In genomic region chr3:182794455-182794773, GRCh38 we compare ENCODE assay signal across 8 cellular contexts. TPM values are rescaled to one million over a fixed set of nuclear protein-coding genes. Genes with fewer than 3 reads are reported as not detected.
DNase-seq lines count a peak whose midpoint lies in the region; ATAC-seq and TF ChIP-seq lines count a peak whose summit lies in the region.

No MANE protein-coding gene starts in this region.

- no peaks in the 10 kb centered on the region for H3K9me2 ChIP-seq in PC-9 (ENCODE audit: insufficient read depth)

- no peak for ATAC-seq in GM18498 (IDR thresholded peaks at IDR 0.05; ENCODE audit: unreplicated experiment)
- ATAC-seq in GM21390 (IDR thresholded peaks at IDR 0.05; ENCODE audit: unreplicated experiment) = no peak

- no peaks in the 10 kb centered on the region for H3K9me3 ChIP-seq in PC-9 (ENCODE audit: insufficient read depth, low read depth)
- H3K9me3 ChIP-seq in trophoblast cell (ENCODE audit: insufficient read depth, low read depth, low read length) = no peaks in the 10 kb centered on the region

- H2BK5ac ChIP-seq in trophoblast cell (ENCODE audit: low read depth, low read length, poor library complexity) = no peak overlapping the region

- intact Hi-C loops in PC-9 (cut with micrococcal nuclease; ENCODE audit: unreplicated experiment) = loop anchor here (2.0 to 5.0 kb wide), 2 partner anchors 76 to 473 kb away; no protein-coding TSS in a partner anchor

- no peak overlapping the region for H2AK5ac ChIP-seq in trophoblast cell (ENCODE audit: low read length)

- peak overlapping the region; percentile 26 for H3K18ac ChIP-seq in trophoblast cell (ENCODE audit: low read length)

- no peak overlapping the region for H2BK12ac ChIP-seq in trophoblast cell (ENCODE audit: low read length)

- H4K8ac ChIP-seq in trophoblast cell (ENCODE audit: low read depth, low read length) = no peak overlapping the region

- peaks cover 20% of the 10 kb centered on the region for H3F3A ChIP-seq in PC-9 (ENCODE audit: insufficient read depth, low read depth)

- peaks cover 38% of the 10 kb centered on the region for H3K4me1 ChIP-seq in PC-9 (replicated peaks; ENCODE audit: insufficient read depth)
- no peaks in the 10 kb centered on the region for H3K4me1 ChIP-seq in trophoblast cell (ENCODE audit: control insufficient read depth in 1 of 2, insufficient read depth in 2 of 2, low read length in 2 of 2)

- no peak for TF ChIP-seq CTCF in PC-9 (conservative IDR thresholded peaks at IDR 0.05)

- H3K4me2 ChIP-seq in PC-9 = peak overlapping the region; percentile 97
- peak overlapping the region; percentile 86 for H3K4me2 ChIP-seq in trophoblast cell (ENCODE audit: low read length)

- peaks cover 5% of the 10 kb centered on the region; the same call in 1 of the 2 replicates for H3K36me3 ChIP-seq in PC-9 (ENCODE audit: low read depth)
- peaks cover 0 to 3% of the 10 kb centered on the region in 2 experiments for H3K36me3 ChIP-seq in trophoblast cell (ENCODE audit: control insufficient read depth in 1 of 2, insufficient read depth in 2 of 2, low read length in 2 of 2)

- H3K4me3 ChIP-seq in GM08714 (ENCODE audit: low read length) = peak overlapping the region; percentile 91
- H3K4me3 ChIP-seq in PC-9 = peak overlapping the region; percentile 68
- H3K4me3 ChIP-seq in trophoblast cell (ENCODE audit: low read depth, low read length) = peak overlapping the region; percentile 93

- no peak overlapping the region for H2BK120ac ChIP-seq in trophoblast cell (ENCODE audit: insufficient read depth, low read length, poor library complexity)

- no peak overlapping the region for H3K23ac ChIP-seq in trophoblast cell (ENCODE audit: low read length)

- no peaks in the 10 kb centered on the region for H3K27me3 ChIP-seq in PC-9 (ENCODE audit: insufficient read depth, low read depth)
- no peaks in the 10 kb centered on the region for H3K27me3 ChIP-seq in trophoblast cell (ENCODE audit: insufficient read depth, low read length)

- no peak for TF ChIP-seq POLR2A in erythroblast (IDR thresholded peaks at IDR 0.05; ENCODE audit: low read length)

- POLR2A ChIA-PET in PC-9 (lab: Charles Lee; ENCODE audit: unreplicated experiment) = interaction anchor here (0.6 to 0.7 kb wide), 2 partner anchors 115 to 1814 kb away, joined by 4 read pairs; no protein-coding TSS in a partner anchor

- DNase-seq in PC-9 (no peak), erythroblast (lab: John Stamatoyannopoulos, UW) (peak; percentile 78 to 79), trophoblast cell (no peak), NCI-H1436 (lab: John Stamatoyannopoulos, UW) (no peak)
- DNase-seq in activated CD8-positive, alpha-beta memory T cell treated with anti-CD3 and anti-CD28 coated beads, Interleukin-2, amount 50 U/mL, for 4 hours = no peak

- peaks cover 53% of the 10 kb centered on the region for H3K79me2 ChIP-seq in PC-9 (ENCODE audit: low read depth)
- peaks cover 9% of the 10 kb centered on the region for H3K79me2 ChIP-seq in trophoblast cell (ENCODE audit: control insufficient read depth, insufficient read depth, low read length, poor library complexity)

- TSS peak; percentile 44 for BruUV-seq in PC-9 (replicated peaks; lab: Mats Ljungman, UMichigan)

- peaks cover 11% of the 10 kb centered on the region for H3K79me1 ChIP-seq in trophoblast cell (ENCODE audit: low read length)

- H3K9ac ChIP-seq in trophoblast cell (ENCODE audit: low read length) = peak overlapping the region; percentile 74

- peak overlapping the region; percentile 18 for H3K14ac ChIP-seq in trophoblast cell (ENCODE audit: low read length)

- H3K27ac ChIP-seq in PC-9 = peak overlapping the region; percentile 50
- no peak overlapping the region for H3K27ac ChIP-seq in trophoblast cell (ENCODE audit: low read depth, low read length)

- H4K91ac ChIP-seq in trophoblast cell (ENCODE audit: low read depth, low read length) = no peak overlapping the region

- peak overlapping the region; percentile 66 for H3K4ac ChIP-seq in trophoblast cell (ENCODE audit: low read depth, low read length)

- no CpG with 5 or more reads among the region's 6 CpGs for WGBS in trophoblast cell (ENCODE audit: extremely low coverage, insufficient coverage, insufficient read length)

- no peaks in the 10 kb centered on the region for H4K20me1 ChIP-seq in PC-9 (ENCODE audit: insufficient read depth)

- no peak overlapping the region for H4K12ac ChIP-seq in trophoblast cell (ENCODE audit: low read depth, low read length)

- H2AFZ ChIP-seq in PC-9 (peak overlapping the region; percentile 84), trophoblast cell (ENCODE audit: insufficient read depth, low read length, poor library complexity) (peak overlapping the region; percentile 79)

- CTCF ChIA-PET in PC-9 (lab: Charles Lee) = no interaction called here

RNA-seq across cellular contexts. Expression of gene ATP11B, which starts 1.1 kb away (rescaled TPM):
- 48.3 and 66.5 TPM in 2 replicates for total RNA-seq in PC-9 (2021)
- polyA plus RNA-seq in trophoblast cell (2013) = 20.9 and 21.3 TPM in 2 replicates

Comparison
In these comparisons a context has a peak if more than half of its experiments do, and no peak if none do; other contexts are left out.
1. DNase-seq: peak in erythroblast (2 of 2); none in PC-9 (0 of 2), trophoblast cell (0 of 2), activated CD8-positive, alpha-beta memory T cell treated with anti-CD3 and anti-CD28 coated beads, Interleukin-2, amount 50 U/mL, for 4 hours (single experiment) and NCI-H1436 (single experiment).
2. Peak in every context shown above with its lines, with median percentiles within 50 percentile points of each other: H3K4me3 ChIP-seq.